ENCODE assay signal across 8 cellular contexts in genomic region chr3:39383190-39383912, GRCh38. TPM values are rescaled to one million over a fixed set of nuclear protein-coding genes. Genes with fewer than 3 reads are reported as not detected.
A peak's percentile ranks its signal among the peaks of the same experiment; 100 is the strongest.
DNase-seq lines count a peak whose midpoint lies in the region; ATAC-seq and TF ChIP-seq lines count a peak whose summit lies in the region.

Gene SLC25A38, plus strand, starts transcription at chr3:39383370. Its CDS starts 355 bp downstream, at chr3:39383725.

- peaks cover 54% of the 10 kb centered on the region for H3K4me1 ChIP-seq in left ventricle myocardium inferior

- peaks cover 38% of the 10 kb centered on the region for H3K4me1 Mint-ChIP-seq in activated naive CD8-positive, alpha-beta T cell treated with anti-CD3 and anti-CD28 coated beads, Interleukin-2, amount 10 ng/mL, durations not matched to agents 7 days and 5 days

- POLR2A ChIA-PET in activated naive CD8-positive, alpha-beta T cell treated with anti-CD3 and anti-CD28 coated beads, Interleukin-2, amount 10 ng/mL, durations not matched to agents 7 days and 5 days (lab: Charles Lee), result interaction anchor here (0.7 to 2.1 kb wide), 3 partner anchors 11 to 30 kb away, joined by 3 to 42 read pairs (median 5); partner anchors contain the start of gene RPSA

- ATAC-seq in HG02623 (IDR thresholded peaks at IDR 0.05; ENCODE audit: unreplicated experiment), result peak; percentile 68
- ATAC-seq in activated naive CD8-positive, alpha-beta T cell treated with anti-CD3 and anti-CD28 coated beads, Interleukin-2, amount 10 ng/mL, durations not matched to agents 7 days and 5 days (ENCODE audit: low read depth), result peak; percentile 83

- DNase-seq in activated naive CD8-positive, alpha-beta T cell treated with anti-CD3 and anti-CD28 coated beads, Interleukin-2, amount 10 ng/mL, durations not matched to agents 7 days and 5 days, result peak; percentile 84
- peak; percentile 67 for DNase-seq in left ventricle myocardium inferior
- DNase-seq in renal cortical epithelial cell (ENCODE audit: low read depth), result peak; percentile 75
- DNase-seq in SW 1271 (lab: John Stamatoyannopoulos, UW), result no peak
- no peak for DNase-seq in NCI-H1694 (lab: John Stamatoyannopoulos, UW)

- no peaks in the 10 kb centered on the region for H3K27me3 ChIP-seq in left ventricle myocardium inferior (ENCODE audit: low read depth)

- H3K9me3 Mint-ChIP-seq in activated naive CD8-positive, alpha-beta T cell treated with anti-CD3 and anti-CD28 coated beads, Interleukin-2, amount 10 ng/mL, durations not matched to agents 7 days and 5 days, result no peaks in the 10 kb centered on the region

- H3K27me3 Mint-ChIP-seq in activated naive CD8-positive, alpha-beta T cell treated with anti-CD3 and anti-CD28 coated beads, Interleukin-2, amount 10 ng/mL, durations not matched to agents 7 days and 5 days, result no peaks in the 10 kb centered on the region

- H3K27ac Mint-ChIP-seq in activated naive CD8-positive, alpha-beta T cell treated with anti-CD3 and anti-CD28 coated beads, Interleukin-2, amount 10 ng/mL, durations not matched to agents 7 days and 5 days, result peak within 1 kb of the TSS; percentile 99

- H3K36me3 Mint-ChIP-seq in activated naive CD8-positive, alpha-beta T cell treated with anti-CD3 and anti-CD28 coated beads, Interleukin-2, amount 10 ng/mL, durations not matched to agents 7 days and 5 days, result peaks cover 13% of the 10 kb centered on the region

- H3K4me3 Mint-ChIP-seq in activated naive CD8-positive, alpha-beta T cell treated with anti-CD3 and anti-CD28 coated beads, Interleukin-2, amount 10 ng/mL, durations not matched to agents 7 days and 5 days, result peak within 1 kb of the TSS; percentile 98

- H3K9me3 ChIP-seq in left ventricle myocardium inferior (replicated peaks), result no peaks in the 10 kb centered on the region

- intact Hi-C loops in left ventricle myocardium inferior (cut with micrococcal nuclease), result no loop called here

- TF ChIP-seq CTCF in GM12872 (IDR thresholded peaks at IDR 0.05; ENCODE audit: insufficient read depth, low read depth, low read length) (peak; percentile 47), left ventricle myocardium inferior (IDR thresholded peaks at IDR 0.05; ENCODE audit: borderline replicate concordance) (peak; percentile 30)

- H3K4me3 ChIP-seq in left ventricle myocardium inferior, result peak within 1 kb of the TSS; percentile 98

- no peaks in the 10 kb centered on the region for H3K36me3 ChIP-seq in left ventricle myocardium inferior

- H3K27ac ChIP-seq in left ventricle myocardium inferior (replicated peaks), result peak within 1 kb of the TSS; percentile 96

TF ChIP-seq in PFSK-1, 5 proteins besides CTCF, POLR2A, EP300 and RAD21:
- TF ChIP-seq POLR2AphosphoS5 (IDR thresholded peaks at IDR 0.05; ENCODE audit: low read depth, low read length) (peak; percentile 72; the same call in 1 of the 2 replicates), SIN3A (IDR thresholded peaks at IDR 0.05; ENCODE audit: borderline replicate concordance, insufficient read depth, low read length) (peak; percentile 63; the same call in 1 of the 2 replicates), TAF1 (IDR thresholded peaks at IDR 0.05; ENCODE audit: borderline replicate concordance, insufficient read depth, low read length) (0 out of 2 replicates have a peak, but pooled peaks have one; percentile 51), REST (IDR thresholded peaks at IDR 0.05; ENCODE audit: insufficient read depth in 1 of 2, low read depth in 2 of 2, low read length in 2 of 2) (no peak), FOXP2 (optimal IDR thresholded peaks at IDR 0.05; ENCODE audit: borderline replicate concordance, extremely low read depth, extremely low read length, insufficient read depth) (no peak)

RNA-seq across cellular contexts. Expression of gene SLC25A38, which starts in this region (rescaled TPM):
- 23.1 TPM for polyA plus RNA-seq in PFSK-1 (2012; ENCODE audit: insufficient read length, low read depth)
- total RNA-seq in activated naive CD8-positive, alpha-beta T cell treated with anti-CD3 and anti-CD28 coated beads, Interleukin-2, amount 10 ng/mL, durations not matched to agents 7 days and 5 days, result 10 to 100 TPM; 46.0 to 46.1 TPM
- total RNA-seq in left ventricle myocardium inferior (21.0 TPM), renal cortical epithelial cell (19.7 and 20.1 TPM in 2 replicates)

Comparison
In these comparisons a context has a peak if more than half of its experiments do, and no peak if none do; other contexts are left out.
1. DNase-seq: peak in activated naive CD8-positive, alpha-beta T cell treated with anti-CD3 and anti-CD28 coated beads, Interleukin-2, amount 10 ng/mL, durations not matched to agents 7 days and 5 days (single experiment), left ventricle myocardium inferior (single experiment) and renal cortical epithelial cell (single experiment); none in SW 1271 (0 of 2) and NCI-H1694 (single experiment).